8 cellular contexts compared by ENCODE assay signal in genomic region chr2:2613279-2614199, GRCh38.
DNase-seq lines count a peak whose midpoint lies in the region; ATAC-seq and TF ChIP-seq lines count a peak whose summit lies in the region.

No MANE protein-coding gene starts in this region.

- peak; percentile 93 for ATAC-seq in GM19324 (IDR thresholded peaks at IDR 0.05; ENCODE audit: low FRiP score, unreplicated experiment)
- peak; percentile 100 for ATAC-seq in HG03457 (IDR thresholded peaks at IDR 0.05; ENCODE audit: unreplicated experiment)
- ATAC-seq in activated T-cell treated with anti-CD3 and anti-CD28 coated beads, Interleukin-2, amount 50 U/mL, for 72 hours (replicated peaks in 1 of 2): peak; percentile 100
- ATAC-seq in naive B cell (ENCODE audit: low read depth in 2 of 2): peak; percentile 96 to 98

- H3K27me3 Mint-ChIP-seq in activated T-cell treated with anti-CD3 and anti-CD28 coated beads, Interleukin-2, amount 50 U/mL, for 72 hours (ENCODE audit: low read depth): peaks cover 8% of the 10 kb centered on the region
- H3K27me3 Mint-ChIP-seq in naive B cell: peaks cover 12 to 19% (median 16%) of the 10 kb centered on the region in 3 donors

- H3K4me1 ChIP-seq in BE2C (no peaks in the 10 kb centered on the region), OCI-LY7 (ENCODE audit: insufficient read depth, low read length, poor library complexity, severe bottlenecking) (no peaks in the 10 kb centered on the region)

- BruUV-seq in OCI-LY7 (replicated peaks; lab: Mats Ljungman, UMichigan): no TSS peak

- peak overlapping the region; percentile 43 for H3K4me2 ChIP-seq in OCI-LY7 (ENCODE audit: low read length)

- POLR2A ChIA-PET in OCI-LY7 (lab: Charles Lee): no interaction called here

- peak overlapping the region; percentile 86 for H2AFZ ChIP-seq in OCI-LY7 (ENCODE audit: low read length)

- CTCF ChIA-PET in OCI-LY7 (lab: Charles Lee; ENCODE audit: unreplicated experiment): no interaction called here

- intact Hi-C loops in OCI-LY7 (cut with micrococcal nuclease; ENCODE audit: unreplicated experiment): no loop called here

- H3K9me2 ChIP-seq in OCI-LY7 (ENCODE audit: insufficient read depth, low read length): no peaks in the 10 kb centered on the region

- DNase-seq in BE2C: peak; percentile 97
- peak; percentile 82 for DNase-seq in OCI-LY7 (ENCODE audit: low spot score)
- peak; percentile 85 to 92 for DNase-seq in activated T-cell treated with anti-CD3 and anti-CD28 coated beads, Interleukin-2, amount 50 U/mL, for 72 hours
- DNase-seq in fibroblast of gingiva (ENCODE audit: low read depth): peak; percentile 16
- peak; percentile 70 for DNase-seq in naive B cell
- peak; percentile 68 for DNase-seq in stimulated activated CD8-positive, alpha-beta memory T cell treated with anti-CD3 and anti-CD28 coated beads, Interleukin-7, amount 100 ng/mL, for 4 hours (ENCODE audit: low read depth in 2 of 2)

- no peaks in the 10 kb centered on the region for H3K79me2 ChIP-seq in OCI-LY7 (ENCODE audit: insufficient read depth, low read depth, low read length)

- peaks cover 3 to 6% of the 10 kb centered on the region in 2 donors for H3K9me3 Mint-ChIP-seq in activated T-cell treated with anti-CD3 and anti-CD28 coated beads, Interleukin-2, amount 50 U/mL, for 72 hours
- peaks cover 6 to 19% (median 9%) of the 10 kb centered on the region in 7 donors for H3K9me3 Mint-ChIP-seq in naive B cell

- peaks cover 8 to 9% of the 10 kb centered on the region in 2 donors for H3K36me3 Mint-ChIP-seq in activated T-cell treated with anti-CD3 and anti-CD28 coated beads, Interleukin-2, amount 50 U/mL, for 72 hours (ENCODE audit: insufficient read depth in 2 of 2)
- H3K36me3 Mint-ChIP-seq in naive B cell: peaks cover 0 to 14% of the 10 kb centered on the region in 2 donors

- H3K27me3 ChIP-seq in BE2C: no peaks in the 10 kb centered on the region

- TF ChIP-seq CTCF in BE2C (IDR thresholded peaks at IDR 0.05; ENCODE audit: low read depth, low read length) (0 out of 2 replicates have a peak, but pooled peaks have one; percentile 5), OCI-LY7 (conservative IDR thresholded peaks at IDR 0.05; ENCODE audit: low read length) (no peak)

- H3K27ac Mint-ChIP-seq in activated T-cell treated with anti-CD3 and anti-CD28 coated beads, Interleukin-2, amount 50 U/mL, for 72 hours: no peak overlapping the region
- peak overlapping the region in 4 of 6 donors; percentile 16 to 82 (median 47) for H3K27ac Mint-ChIP-seq in naive B cell

- peaks cover 9% of the 10 kb centered on the region for H3K4me1 Mint-ChIP-seq in activated T-cell treated with anti-CD3 and anti-CD28 coated beads, Interleukin-2, amount 50 U/mL, for 72 hours (ENCODE audit: low read depth)
- H3K4me1 Mint-ChIP-seq in naive B cell: peaks cover 5 to 8% (median 7%) of the 10 kb centered on the region in 3 donors

- H3K36me3 ChIP-seq in BE2C (no peaks in the 10 kb centered on the region), OCI-LY7 (ENCODE audit: insufficient read depth, low read length) (no peaks in the 10 kb centered on the region)

- no peaks in the 10 kb centered on the region for H3K9me3 ChIP-seq in BE2C
- H3K9me3 ChIP-seq in OCI-LY7 (ENCODE audit: low read length): no peaks in the 10 kb centered on the region

- peak overlapping the region; percentile 68 to 70 for H3K4me3 Mint-ChIP-seq in activated T-cell treated with anti-CD3 and anti-CD28 coated beads, Interleukin-2, amount 50 U/mL, for 72 hours
- H3K4me3 Mint-ChIP-seq in naive B cell: peak overlapping the region; percentile 50 to 90 (median 82)

- H3K27ac ChIP-seq in OCI-LY7 (ENCODE audit: low read depth, low read length, poor library complexity, severe bottlenecking): no peak overlapping the region

- H4K20me1 ChIP-seq in OCI-LY7 (ENCODE audit: insufficient read depth, low read length): no peaks in the 10 kb centered on the region

- peak overlapping the region; percentile 76 for H3K4me3 ChIP-seq in BE2C (ENCODE audit: low read depth, low read length)
- peak overlapping the region; percentile 55 for H3K4me3 ChIP-seq in OCI-LY7 (ENCODE audit: low read depth, low read length, poor library complexity, severe bottlenecking)

Comparison
In these comparisons a context has a peak if more than half of its experiments do, and no peak if none do; other contexts are left out.
1. DNase-seq: peak in every context shown above with its lines; median percentile 97 in BE2C; 88 in activated T-cell treated with anti-CD3 and anti-CD28 coated beads, Interleukin-2, amount 50 U/mL, for 72 hours; 82 in OCI-LY7; 70 in naive B cell; 68 in stimulated activated CD8-positive, alpha-beta memory T cell treated with anti-CD3 and anti-CD28 coated beads, Interleukin-7, amount 100 ng/mL, for 4 hours; 16 in fibroblast of gingiva.